14 cellular contexts compared by ENCODE assay signal in the genomic region with DNA sequence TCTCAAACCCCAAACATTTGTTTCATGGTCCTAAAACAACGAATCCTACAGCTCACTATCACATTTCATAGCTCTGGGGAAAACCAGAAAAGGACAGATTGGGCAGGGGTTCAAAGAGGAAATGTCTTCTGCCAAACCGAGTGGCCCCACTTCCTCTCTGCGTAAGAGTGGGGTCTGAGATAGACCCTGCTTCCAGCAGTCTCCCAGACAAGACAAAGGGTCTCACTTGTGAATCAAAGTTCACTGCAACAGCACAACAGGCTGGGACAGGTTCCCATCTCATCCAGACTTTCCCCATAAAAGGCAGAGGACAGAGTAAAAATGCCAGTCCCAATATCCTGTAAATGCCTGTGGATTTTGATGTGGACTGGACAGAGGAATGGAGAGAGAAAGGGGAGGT.
"Had no signal": no experiment of that assay in that cellular context is flagged by ENCODE, and none has a peak within 500 bp of the region (broad histone marks: within the 10 kb centered on the region; RNA-seq: fewer than 3 reads in every experiment).

No MANE protein-coding gene starts in this region.

- H3K4me3 Mint-ChIP-seq: activated naive CD4-positive, alpha-beta T cell treated with anti-CD3 and anti-CD28 coated beads for 36 hours; activated T-helper 1 cell treated with anti-CD3 and anti-CD28 coated beads, Interleukin-12 subunit alpha, Interleukin-12 subunit beta, Interleukin-2, Interleukin-4 antibody, amounts not matched to agents 30 ng/mL and 10 ng/mL and 1 ng/mL, durations not matched to agents 14 hours and 24 hours and 36 hours; dendritic cell treated with granulocyte-macrophage colony-stimulating factor and Interleukin-4, amounts not matched to agents 40 ng/mL and 50 ng/mL, for 4 days; effector memory CD8-positive, alpha-beta T cell; mesothelial cell of epicardium had no signal

- H3K4me1 ChIP-seq: psoas muscle, upper lobe of right lung had no signal

- H3K27ac ChIP-seq: psoas muscle, upper lobe of right lung had no signal

- H3K9me3 Mint-ChIP-seq: activated naive CD4-positive, alpha-beta T cell treated with anti-CD3 and anti-CD28 coated beads for 36 hours; activated T-helper 1 cell treated with anti-CD3 and anti-CD28 coated beads, Interleukin-12 subunit alpha, Interleukin-12 subunit beta, Interleukin-2, Interleukin-4 antibody, amounts not matched to agents 30 ng/mL and 10 ng/mL and 1 ng/mL, durations not matched to agents 14 hours and 24 hours and 36 hours; dendritic cell treated with granulocyte-macrophage colony-stimulating factor and Interleukin-4, amounts not matched to agents 40 ng/mL and 50 ng/mL, for 4 days; effector memory CD8-positive, alpha-beta T cell had no signal

- H3K4me3 ChIP-seq: psoas muscle, upper lobe of right lung had no signal

- H3K36me3 ChIP-seq: upper lobe of right lung had no signal

- DNase-seq: activated CD4-positive, alpha-beta T cell treated with anti-CD3 and anti-CD28 coated beads for 1 hour; activated naive CD4-positive, alpha-beta T cell treated with anti-CD3 and anti-CD28 coated beads for 36 hours; effector memory CD8-positive, alpha-beta T cell; hypothalamus; psoas muscle; stimulated activated CD4-positive, alpha-beta T cell treated with anti-CD3 and anti-CD28 coated beads, Interleukin-2, amount 100 ng/mL, for 24 hours; stimulated activated naive CD8-positive, alpha-beta T cell treated with anti-CD3 and anti-CD28 coated beads, Interleukin-15, Interleukin-2, amounts not matched to agents 100 U/mL and 50 U/mL, for 24 hours; T-helper 2 cell; upper lobe of right lung had no signal

- ATAC-seq: effector memory CD8-positive, alpha-beta T cell; psoas muscle; sciatic nerve; stimulated activated naive CD8-positive, alpha-beta T cell treated with anti-CD3 and anti-CD28 coated beads, Interleukin-15, Interleukin-2, amounts not matched to agents 100 U/mL and 50 U/mL, for 24 hours; upper lobe of right lung had no signal

- H3K36me3 Mint-ChIP-seq: mesothelial cell of epicardium had no signal

- H3K27me3 ChIP-seq: upper lobe of right lung had no signal

- FAIRE-seq: TTC549 had no signal

- H3K27ac Mint-ChIP-seq: activated naive CD4-positive, alpha-beta T cell treated with anti-CD3 and anti-CD28 coated beads for 36 hours; activated T-helper 1 cell treated with anti-CD3 and anti-CD28 coated beads, Interleukin-12 subunit alpha, Interleukin-12 subunit beta, Interleukin-2, Interleukin-4 antibody, amounts not matched to agents 30 ng/mL and 10 ng/mL and 1 ng/mL, durations not matched to agents 14 hours and 24 hours and 36 hours; dendritic cell treated with granulocyte-macrophage colony-stimulating factor and Interleukin-4, amounts not matched to agents 40 ng/mL and 50 ng/mL, for 4 days; effector memory CD8-positive, alpha-beta T cell had no signal

- H3K9me3 ChIP-seq: psoas muscle, upper lobe of right lung had no signal

- H3K27me3 Mint-ChIP-seq: dendritic cell treated with granulocyte-macrophage colony-stimulating factor and Interleukin-4, amounts not matched to agents 40 ng/mL and 50 ng/mL, for 4 days had no signal
